ENCODE assay signal across 19 cellular contexts in the genomic region with DNA sequence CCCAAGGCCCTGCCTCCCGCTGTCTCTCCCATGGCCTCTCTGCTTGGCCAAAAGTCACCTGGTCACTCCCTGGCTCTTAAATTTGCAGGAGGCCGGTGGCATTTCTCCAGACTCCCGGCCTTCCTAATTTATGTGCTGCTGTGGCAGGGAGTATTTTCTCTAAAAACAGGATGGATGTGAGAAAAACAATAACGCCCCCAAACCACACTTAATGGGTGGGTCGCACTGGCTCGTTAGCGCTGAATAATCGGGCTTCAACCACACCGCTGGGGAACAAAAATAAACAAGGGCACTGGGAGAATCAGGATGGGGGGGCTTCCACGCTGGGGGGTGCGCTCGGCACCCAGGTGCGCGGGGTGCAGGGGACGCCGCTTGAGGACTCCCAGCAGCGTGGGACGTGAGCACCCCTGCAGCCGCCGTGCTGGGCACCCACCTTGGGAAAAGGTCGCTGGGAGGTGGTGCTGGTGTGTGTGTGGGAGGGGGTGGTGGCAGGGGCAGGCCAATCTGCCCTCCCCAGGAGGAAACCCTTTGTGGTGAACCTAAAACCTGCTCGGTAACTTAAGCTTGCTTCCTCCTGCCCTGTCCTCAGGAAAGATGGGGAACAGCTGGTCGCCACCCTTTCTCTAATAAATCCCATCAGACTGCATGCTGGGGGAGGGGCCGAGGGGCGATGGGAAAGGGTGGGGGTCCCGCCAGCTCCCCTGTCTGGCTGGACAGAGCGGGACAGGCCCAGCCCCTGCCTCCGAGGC.
DNase-seq lines count a peak whose midpoint lies in the region; ATAC-seq and TF ChIP-seq lines count a peak whose summit lies in the region.
"Had no signal": no experiment of that assay in that cellular context is flagged by ENCODE, and none has a peak within 500 bp of the region (broad histone marks: within the 10 kb centered on the region; RNA-seq: fewer than 3 reads in every experiment).

No MANE protein-coding gene starts in this region.

- H3K9ac ChIP-seq in colonic mucosa (ENCODE audit: low read depth in 2 of 2, low read length in 2 of 2) = no peak overlapping the region

- H3K9me3 ChIP-seq in right cardiac atrium (ENCODE audit: control insufficient read depth, low read length) (no peaks in the 10 kb centered on the region), SJCRH30 (replicated peaks) (no peaks in the 10 kb centered on the region), aorta (ENCODE audit: control insufficient read depth, low read length) (no peaks in the 10 kb centered on the region), colonic mucosa (no peaks in the 10 kb centered on the region)
- H3K9me3 ChIP-seq: A549, MG63, SJSA1 had no signal

- H3K4me3 Mint-ChIP-seq in immature natural killer cell = peak overlapping the region; percentile 22 to 63 (median 47)

- peaks cover 5 to 16% of the 10 kb centered on the region in 2 donors for H3K4me1 Mint-ChIP-seq in immature natural killer cell

- no peaks in the 10 kb centered on the region for H3K36me3 ChIP-seq in SJCRH30
- H3K36me3 ChIP-seq in aorta (ENCODE audit: control insufficient read depth in 1 of 2, insufficient read depth in 2 of 2, low read length in 1 of 2) = no peaks in the 10 kb centered on the region
- no peaks in the 10 kb centered on the region for H3K36me3 ChIP-seq in colonic mucosa
- H3K36me3 ChIP-seq: MG63, SJSA1 had no signal

- no peak for ATAC-seq in Right ventricle myocardium inferior
- no peak for ATAC-seq in right cardiac atrium
- ATAC-seq in aorta (ENCODE audit: low FRiP score) = no peak
- ATAC-seq: A549 had no signal

- intact Hi-C loops in Right ventricle myocardium inferior (cut with DNase I) = no loop called here
- intact Hi-C loops in right cardiac atrium (cut with DNase I) = no loop called here
- intact Hi-C loops in aorta (cut with DNase I) = no loop called here
- intact Hi-C loops in colonic mucosa (cut with DNase I) = no loop called here

- H3K9me3 Mint-ChIP-seq in immature natural killer cell = no peaks in the 10 kb centered on the region
- H3K9me3 Mint-ChIP-seq: CD8-positive, alpha-beta memory T cell had no signal

- H3K27ac Mint-ChIP-seq in immature natural killer cell = peak overlapping the region in 1 of 6 donors; percentile 40
- H3K27ac Mint-ChIP-seq: CD8-positive, alpha-beta memory T cell had no signal

- 31% methylated on average over 28 of the region's 28 CpGs for WGBS in right cardiac atrium
- 4 to 20% methylated on average over 25 to 28 of the region's 28 CpGs for WGBS in aorta, 2 donors

- no peaks in the 10 kb centered on the region for H3K4me1 ChIP-seq in right cardiac atrium (ENCODE audit: control insufficient read depth, insufficient read depth, low read length)
- H3K4me1 ChIP-seq in SJCRH30 = peaks cover 10% of the 10 kb centered on the region; the same call in 1 of the 2 replicates
- no peaks in the 10 kb centered on the region for H3K4me1 ChIP-seq in aorta (ENCODE audit: control insufficient read depth in 1 of 2, insufficient read depth in 2 of 2, low read length in 2 of 2)
- H3K4me1 ChIP-seq in colonic mucosa = no peaks in the 10 kb centered on the region
- H3K4me1 ChIP-seq: A549, SJSA1 had no signal

- H3K27ac ChIP-seq in right cardiac atrium (ENCODE audit: low read length) (no peak overlapping the region), SJCRH30 (peak overlapping the region; percentile 49), aorta (ENCODE audit: low read depth in 1 of 2, low read length in 2 of 2) (no peak overlapping the region), colonic mucosa (no peak overlapping the region)
- H3K27ac ChIP-seq: A549, SJSA1 had no signal

- H3K36me3 Mint-ChIP-seq in immature natural killer cell = no peaks in the 10 kb centered on the region
- H3K36me3 Mint-ChIP-seq: CD8-positive, alpha-beta memory T cell had no signal

- no peak overlapping the region for H3K4me3 ChIP-seq in right cardiac atrium (ENCODE audit: low read length)
- peak overlapping the region; percentile 52 for H3K4me3 ChIP-seq in SJCRH30
- no peak overlapping the region for H3K4me3 ChIP-seq in aorta (ENCODE audit: low read length in 2 of 2)
- H3K4me3 ChIP-seq in colonic mucosa = no peak overlapping the region
- H3K4me3 ChIP-seq: A549, MG63, SJSA1 had no signal

- TF ChIP-seq CTCF in colonic mucosa (IDR thresholded peaks at IDR 0.05) = no peak

- H3K27me3 ChIP-seq in right cardiac atrium (ENCODE audit: control insufficient read depth, insufficient read depth) (no peaks in the 10 kb centered on the region), SJCRH30 (no peaks in the 10 kb centered on the region), aorta (ENCODE audit: control insufficient read depth in 1 of 2, insufficient read depth in 2 of 2, low read length in 1 of 2) (no peaks in the 10 kb centered on the region), colonic mucosa (peaks cover 18% of the 10 kb centered on the region)
- H3K27me3 ChIP-seq: MG63 had no signal

- peaks cover 0 to 6% (median 0%) of the 10 kb centered on the region in 3 donors for H3K27me3 Mint-ChIP-seq in immature natural killer cell (ENCODE audit: low read depth in 3 of 3)

- peak; percentile 59 for DNase-seq in Right ventricle myocardium inferior (ENCODE audit: missing footprints)
- no peak for DNase-seq in right cardiac atrium
- DNase-seq in SJCRH30 = peak; percentile 34 to 49
- DNase-seq in immature natural killer cell = no peak
- DNase-seq in aorta = peak; percentile 30 to 45
- DNase-seq in NCI-H2029 (lab: John Stamatoyannopoulos, UW) = no peak
- DNase-seq in colonic mucosa = no peak
- no peak for DNase-seq in Ammon's horn (ENCODE audit: low spot score)
- DNase-seq: AML-193, GF-D8, KG1, MG63, NCI-H1092 treated with DMSO at 0.1 percent for 48 hours, NCI-H1694, NCI-H446 treated with DMSO at 0.1 percent for 48 hours, NCI-H82 had no signal

Comparison
In these comparisons a context has a peak if more than half of its experiments do, and no peak if none do; other contexts are left out.
1. DNase-seq: peak in Right ventricle myocardium inferior (single experiment), SJCRH30 (2 of 2) and aorta (2 of 2); none in right cardiac atrium (0 of 3), immature natural killer cell (0 of 3), NCI-H2029 (single experiment), colonic mucosa (single experiment) and Ammon's horn (single experiment).